Comparison of ENCODE assay signal across 14 cellular contexts in genomic region chr2:55019547-55020258, GRCh38. TPM values are rescaled to one million over a fixed set of nuclear protein-coding genes. Genes with fewer than 3 reads are reported as not detected.
DNase-seq lines count a peak whose midpoint lies in the region; ATAC-seq, FAIRE-seq and TF ChIP-seq lines count a peak whose summit lies in the region.
"Had no signal": no experiment of that assay in that cellular context is flagged by ENCODE, and none has a peak within 500 bp of the region (broad histone marks: within the 10 kb centered on the region; RNA-seq: fewer than 3 reads in every experiment).

No MANE protein-coding gene starts in this region.

- H2AFZ ChIP-seq in hepatocyte: no peak overlapping the region

- TF ChIP-seq POLR2A in GM12892 (IDR thresholded peaks at IDR 0.05; ENCODE audit: low read depth, low read length): no peak

- H3K36me3 Mint-ChIP-seq in effector memory CD8-positive, alpha-beta T cell (ENCODE audit: insufficient read depth): peaks cover 3% of the 10 kb centered on the region

- H3K27me3 ChIP-seq in hepatocyte: no peaks in the 10 kb centered on the region

- peak; percentile 5 for FAIRE-seq in GM12892 (lab: Jason Lieb, UNC)

- H4K20me1 ChIP-seq in hepatocyte (ENCODE audit: insufficient read depth, poor library complexity, severe bottlenecking): peaks cover 79% of the 10 kb centered on the region

- peaks cover 2% of the 10 kb centered on the region for H3K4me1 ChIP-seq in hepatocyte (ENCODE audit: insufficient read depth)

- no peaks in the 10 kb centered on the region for H3K9me3 ChIP-seq in hepatocyte (ENCODE audit: low read depth)

- no peaks in the 10 kb centered on the region for H3K27me3 Mint-ChIP-seq in effector memory CD8-positive, alpha-beta T cell
- H3K27me3 Mint-ChIP-seq: activated CD8-positive, alpha-beta memory T cell treated with anti-CD3 and anti-CD28 coated beads, Interleukin-2, amount 10 ng/mL, durations not matched to agents 7 days and 5 days; activated naive CD8-positive, alpha-beta T cell treated with anti-CD3 and anti-CD28 coated beads, Interleukin-2, amount 50 U/mL, for 24 hours had no signal

- no peaks in the 10 kb centered on the region for H3K9me3 Mint-ChIP-seq in effector memory CD8-positive, alpha-beta T cell
- H3K9me3 Mint-ChIP-seq: T-helper 1 cell treated with Interleukin-12 subunit alpha and Interleukin-12 subunit beta and Interleukin-4 antibody, amounts not matched to agents 30 μg/mL and 1 μg/mL, for 36 hours had no signal

- H3K79me2 ChIP-seq in hepatocyte: peaks cover 98% of the 10 kb centered on the region

- H3K36me3 ChIP-seq in hepatocyte (replicated peaks; ENCODE audit: insufficient read depth, low read depth): no peaks in the 10 kb centered on the region

- H3K9me2 ChIP-seq in hepatocyte (replicated peaks; ENCODE audit: insufficient read depth): no peaks in the 10 kb centered on the region

- DNase-seq in GM12892 (ENCODE audit: insufficient read length) (no peak), NOMO-1 treated with dmso at 0.1 percent for 144 hours (lab: John Stamatoyannopoulos, UW; ENCODE audit: unreplicated experiment) (peak; percentile 59), sciatic nerve (ENCODE audit: low spot score) (no peak), NCI-H146 (lab: John Stamatoyannopoulos, UW) (no peak), NCI-H2107 (lab: John Stamatoyannopoulos, UW) (no peak), hepatocyte (ENCODE audit: low spot score) (no peak)
- no peak for DNase-seq in effector memory CD8-positive, alpha-beta T cell
- DNase-seq: activated CD8-positive, alpha-beta memory T cell treated with anti-CD3 and anti-CD28 coated beads, Interleukin-2, amount 10 ng/mL, durations not matched to agents 7 days and 5 days; activated naive CD8-positive, alpha-beta T cell treated with anti-CD3 and anti-CD28 coated beads, Interleukin-2, amount 50 U/mL, for 24 hours; NCI-H524; nucleus accumbens; stimulated activated CD4-positive, alpha-beta T cell treated with anti-CD3 and anti-CD28 coated beads, Interleukin-1b, Interleukin-23, amount 100 ng/mL, for 48 hours had no signal

- 80% methylated on average over 5 of the region's 5 CpGs for WGBS in hepatocyte (ENCODE audit: low lambda C conversion rate, missing lambda C conversion rate)

- no peak for TF ChIP-seq CTCF in hepatocyte (IDR thresholded peaks at IDR 0.05; ENCODE audit: poor library complexity)

- H3K4me2 ChIP-seq in hepatocyte: no peak overlapping the region

- H3K27ac ChIP-seq in hepatocyte: no peak overlapping the region

- intact Hi-C loops in sciatic nerve (cut with DNase I): no loop called here

- H3K4me3 ChIP-seq in hepatocyte: no peak overlapping the region

- no peak for ATAC-seq in effector memory CD8-positive, alpha-beta T cell (replicated peaks)
- peak; percentile 47 for ATAC-seq in sciatic nerve
- no peak for ATAC-seq in activated CD4-positive, CD25-positive, alpha-beta regulatory T cell treated with anti-CD3 and anti-CD28 coated beads, Interleukin-2, amount 50 U/mL, for 24 hours
- ATAC-seq: activated CD8-positive, alpha-beta memory T cell treated with anti-CD3 and anti-CD28 coated beads, Interleukin-2, amount 10 ng/mL, durations not matched to agents 7 days and 5 days; activated naive CD8-positive, alpha-beta T cell treated with anti-CD3 and anti-CD28 coated beads, Interleukin-2, amount 50 U/mL, for 24 hours had no signal

- H3K4me1 Mint-ChIP-seq in effector memory CD8-positive, alpha-beta T cell (ENCODE audit: low read depth in 2 of 2): peaks cover 10 to 29% of the 10 kb centered on the region in 2 donors

- H3K4me3 Mint-ChIP-seq in effector memory CD8-positive, alpha-beta T cell: no peak overlapping the region
- H3K4me3 Mint-ChIP-seq: activated CD8-positive, alpha-beta memory T cell treated with anti-CD3 and anti-CD28 coated beads, Interleukin-2, amount 10 ng/mL, durations not matched to agents 7 days and 5 days; activated naive CD8-positive, alpha-beta T cell treated with anti-CD3 and anti-CD28 coated beads, Interleukin-2, amount 50 U/mL, for 24 hours; T-helper 1 cell treated with Interleukin-12 subunit alpha and Interleukin-12 subunit beta and Interleukin-4 antibody, amounts not matched to agents 30 μg/mL and 1 μg/mL, for 36 hours had no signal

- peak overlapping the region; percentile 9 to 55 for H3K27ac Mint-ChIP-seq in effector memory CD8-positive, alpha-beta T cell
- H3K27ac Mint-ChIP-seq: activated CD8-positive, alpha-beta memory T cell treated with anti-CD3 and anti-CD28 coated beads, Interleukin-2, amount 10 ng/mL, durations not matched to agents 7 days and 5 days; activated naive CD8-positive, alpha-beta T cell treated with anti-CD3 and anti-CD28 coated beads, Interleukin-2, amount 50 U/mL, for 24 hours; T-helper 1 cell treated with Interleukin-12 subunit alpha and Interleukin-12 subunit beta and Interleukin-4 antibody, amounts not matched to agents 30 μg/mL and 1 μg/mL, for 36 hours had no signal

RNA-seq across cellular contexts. Expression of gene RTN4, which starts 30.5 kb away (rescaled TPM):
- 113 TPM for polyA plus RNA-seq in GM12892 (2012; ENCODE audit: missing spikeins)
- 254 TPM for total RNA-seq in sciatic nerve
- 243 and 284 TPM in 2 replicates for total RNA-seq in hepatocyte
- 437 and 455 TPM in 2 replicates for polyA plus RNA-seq in hepatocyte
